1 cellular context compared by ENCODE assay signal in genomic region chr17:40452074-40452787, GRCh38.
TF ChIP-seq lines count a peak whose summit lies in the region.

No MANE protein-coding gene starts in this region.

TF ChIP-seq in HEK293, 187 proteins besides CTCF, POLR2A, EP300 and RAD21 (continued from another document):
- no peak for TF ChIP-seq REST (tag by site-specific recombination; IDR thresholded peaks at IDR 0.05)
- TF ChIP-seq ZNF610 (tag by site-specific recombination; IDR thresholded peaks at IDR 0.05; ENCODE audit: borderline replicate concordance) = no peak
- no peak for TF ChIP-seq ZNF366 (tag by site-specific recombination; conservative IDR thresholded peaks at IDR 0.05)
- TF ChIP-seq ZNF433 (tag by site-specific recombination; IDR thresholded peaks at IDR 0.05; ENCODE audit: low read depth) = no peak
- TF ChIP-seq GLIS1 (tag by site-specific recombination; IDR thresholded peaks at IDR 0.05) = peak; percentile 74
- no peak for TF ChIP-seq ZBTB8A (tag by site-specific recombination; IDR thresholded peaks at IDR 0.05)
- TF ChIP-seq ZNF747 (tag by site-specific recombination; IDR thresholded peaks at IDR 0.05) = no peak
- no peak for TF ChIP-seq ZNF239 (tag by site-specific recombination; IDR thresholded peaks at IDR 0.05)
- no peak for TF ChIP-seq ZNF341 (tag by site-specific recombination; IDR thresholded peaks at IDR 0.05; ENCODE audit: low read depth)
- no peak for TF ChIP-seq ZNF274 (IDR thresholded peaks at IDR 0.05; ENCODE audit: low read length)
- no peak for TF ChIP-seq ZNF274 (tag by site-specific recombination; IDR thresholded peaks at IDR 0.05; ENCODE audit: borderline replicate concordance)
- TF ChIP-seq ZNF354C (tag by site-specific recombination; IDR thresholded peaks at IDR 0.05; ENCODE audit: borderline replicate concordance, low read depth) = no peak
- TF ChIP-seq ZNF76 (tag by site-specific recombination; IDR thresholded peaks at IDR 0.05; ENCODE audit: borderline replicate concordance, low read depth) = no peak
- no peak for TF ChIP-seq REPIN1 (tag by site-specific recombination; IDR thresholded peaks at IDR 0.05; ENCODE audit: low read depth)
- TF ChIP-seq SP2 (tag by site-specific recombination; IDR thresholded peaks at IDR 0.05) = no peak
- TF ChIP-seq YY1 (tag by site-specific recombination; IDR thresholded peaks at IDR 0.05) = no peak
- TF ChIP-seq GLIS2 (tag by site-specific recombination; IDR thresholded peaks at IDR 0.05) = peak; percentile 58
- TF ChIP-seq EGR2 (tag by site-specific recombination; IDR thresholded peaks at IDR 0.05; ENCODE audit: low read depth) = peak; percentile 64
- TF ChIP-seq KLF9 (tag by site-specific recombination; IDR thresholded peaks at IDR 0.05; ENCODE audit: low read depth) = no peak
